ENCODE assay signal across 8 cellular contexts in genomic region chr3:184656991-184657669, GRCh38. TPM values are rescaled to one million over a fixed set of nuclear protein-coding genes. Genes with fewer than 3 reads are reported as not detected.
DNase-seq lines count a peak whose midpoint lies in the region; ATAC-seq and TF ChIP-seq lines count a peak whose summit lies in the region.

No MANE protein-coding gene starts in this region.

- H3K4me3 ChIP-seq in left ventricle myocardium inferior: no peak overlapping the region

- H3K27ac ChIP-seq in left ventricle myocardium inferior (replicated peaks): no peak overlapping the region

- no peaks in the 10 kb centered on the region for H3K36me3 ChIP-seq in left ventricle myocardium inferior

- ATAC-seq in left ventricle myocardium superior: no peak
- peak; percentile 84 for ATAC-seq in HG03135 (IDR thresholded peaks at IDR 0.05; ENCODE audit: unreplicated experiment)
- ATAC-seq in activated T-helper 17 cell treated with anti-CD3 and anti-CD28 coated beads, Interleukin-2, amount 50 U/mL, for 72 hours (replicated peaks): peak; percentile 94

- H3K4me3 Mint-ChIP-seq in activated T-helper 17 cell treated with anti-CD3 and anti-CD28 coated beads, Interleukin-2, amount 50 U/mL, for 72 hours: peak overlapping the region; percentile 38
- H3K4me3 Mint-ChIP-seq in Calu3 (ENCODE audit: low read depth, unreplicated experiment): no peak overlapping the region

- BruUV-seq in Calu3 (replicated peaks; lab: Mats Ljungman, UMichigan): no TSS peak

- H3K36me3 Mint-ChIP-seq in activated T-helper 17 cell treated with anti-CD3 and anti-CD28 coated beads, Interleukin-2, amount 50 U/mL, for 72 hours (ENCODE audit: low read depth): no peaks in the 10 kb centered on the region
- no peaks in the 10 kb centered on the region for H3K36me3 Mint-ChIP-seq in Calu3 (ENCODE audit: insufficient read depth, unreplicated experiment)

- intact Hi-C loops in left ventricle myocardium superior (cut with micrococcal nuclease) (no loop called here), left ventricle myocardium inferior (cut with micrococcal nuclease) (no loop called here), Calu3 (cut with micrococcal nuclease; ENCODE audit: unreplicated experiment) (no loop called here)

- H3K4me1 Mint-ChIP-seq in activated T-helper 17 cell treated with anti-CD3 and anti-CD28 coated beads, Interleukin-2, amount 50 U/mL, for 72 hours: peaks cover 15% of the 10 kb centered on the region
- peaks cover 38% of the 10 kb centered on the region for H3K4me1 Mint-ChIP-seq in Calu3 (ENCODE audit: low read depth, unreplicated experiment)

- no peaks in the 10 kb centered on the region for H3K27me3 Mint-ChIP-seq in activated T-helper 17 cell treated with anti-CD3 and anti-CD28 coated beads, Interleukin-2, amount 50 U/mL, for 72 hours
- H3K27me3 Mint-ChIP-seq in Calu3 (ENCODE audit: unreplicated experiment): no peaks in the 10 kb centered on the region

- H3K9me3 Mint-ChIP-seq in activated T-helper 17 cell treated with anti-CD3 and anti-CD28 coated beads, Interleukin-2, amount 50 U/mL, for 72 hours: no peaks in the 10 kb centered on the region
- H3K9me3 Mint-ChIP-seq in Calu3 (ENCODE audit: low read depth, unreplicated experiment): peaks cover 2% of the 10 kb centered on the region

- no peaks in the 10 kb centered on the region for H3K27me3 ChIP-seq in left ventricle myocardium inferior (ENCODE audit: low read depth)

- H3K4me1 ChIP-seq in left ventricle myocardium inferior: peaks cover 28% of the 10 kb centered on the region

- DNase-seq in left ventricle myocardium superior (peak; percentile 12), left ventricle myocardium inferior (no peak), Calu3 (no peak), cerebellar cortex (ENCODE audit: low spot score) (no peak), epidermal melanocyte (ENCODE audit: insufficient read length, low spot score) (no peak)
- DNase-seq in stimulated activated CD4-positive, alpha-beta T cell treated with anti-CD3 and anti-CD28 coated beads, TNF-alpha, amount 100 ng/mL, for 48 hours (ENCODE audit: low read depth in 3 of 3): peak in 2 of 3 donors; percentile 15 to 21

- peaks cover 11% of the 10 kb centered on the region for H3K9me3 ChIP-seq in left ventricle myocardium inferior (replicated peaks)

- CTCF ChIA-PET in Calu3 (lab: Charles Lee): interaction anchor here (0.6 to 0.7 kb wide), 3 partner anchors 64 to 226 kb away, joined by 3 to 5 read pairs (median 4); no protein-coding TSS in a partner anchor

- TF ChIP-seq CTCF in left ventricle myocardium inferior (IDR thresholded peaks at IDR 0.05; ENCODE audit: borderline replicate concordance): no peak
- no peak for TF ChIP-seq CTCF in Calu3 (IDR thresholded peaks at IDR 0.05; ENCODE audit: unreplicated experiment)

- peak overlapping the region; percentile 64 for H3K27ac Mint-ChIP-seq in activated T-helper 17 cell treated with anti-CD3 and anti-CD28 coated beads, Interleukin-2, amount 50 U/mL, for 72 hours
- no peak overlapping the region for H3K27ac Mint-ChIP-seq in Calu3 (ENCODE audit: unreplicated experiment)

RNA-seq across cellular contexts. Expression of gene MAGEF1, which starts 54.7 kb away (rescaled TPM):
- total RNA-seq in left ventricle myocardium superior (27.4 TPM), left ventricle myocardium inferior (35.7 TPM), Calu3 (2022) (57.9 and 63.9 TPM in 2 replicates)
- 1 to 10 TPM; 7.4 to 8.1 TPM for total RNA-seq in activated T-helper 17 cell treated with anti-CD3 and anti-CD28 coated beads, Interleukin-2, amount 50 U/mL, for 72 hours

Comparison
In these comparisons a context has a peak if more than half of its experiments do, and no peak if none do; other contexts are left out.
1. DNase-seq: peak in left ventricle myocardium superior (single experiment) and stimulated activated CD4-positive, alpha-beta T cell treated with anti-CD3 and anti-CD28 coated beads, TNF-alpha, amount 100 ng/mL, for 48 hours (2 of 3); none in left ventricle myocardium inferior (single experiment), Calu3 (single experiment), cerebellar cortex (single experiment) and epidermal melanocyte (single experiment).